Comparison of ENCODE assay signal across 9 cellular contexts in genomic region chr20:31926493-31926892, GRCh38. TPM values are rescaled to one million over a fixed set of nuclear protein-coding genes. Genes with fewer than 3 reads are reported as not detected.
"Had no signal": no experiment of that assay in that cellular context is flagged by ENCODE, and none has a peak within 500 bp of the region (broad histone marks: within the 10 kb centered on the region; RNA-seq: fewer than 3 reads in every experiment).

No MANE protein-coding gene starts in this region.

- H3K4me3 ChIP-seq: HAP-1 had no signal

- ATAC-seq: HCT116 had no signal

- FAIRE-seq: HTR-8/SVneo had no signal

- H3K36me3 ChIP-seq: HAP-1 had no signal

- DNase-seq: GOT3, H7, KG1 had no signal

- H3K9me3 ChIP-seq: HAP-1 had no signal

- H3K4me1 ChIP-seq: HAP-1 had no signal

RNA-seq across cellular contexts. Expression of gene XKR7, which starts 41.5 kb away (rescaled TPM):
- total RNA-seq: H4, HT-29 had no signal
- polyA plus RNA-seq: IgD-negative memory B cell had no signal

RNA-seq across cellular contexts. Expression of gene TTLL9, which starts 56.1 kb away (rescaled TPM):
- polyA plus RNA-seq: IgD-negative memory B cell had no signal

RNA-seq across cellular contexts. Expression of gene DUSP15, which starts 56.2 kb away (rescaled TPM):
- total RNA-seq: HT-29 had no signal
- polyA plus RNA-seq: IgD-negative memory B cell had no signal
